ENCODE assay signal across 9 cellular contexts in the genomic region with DNA sequence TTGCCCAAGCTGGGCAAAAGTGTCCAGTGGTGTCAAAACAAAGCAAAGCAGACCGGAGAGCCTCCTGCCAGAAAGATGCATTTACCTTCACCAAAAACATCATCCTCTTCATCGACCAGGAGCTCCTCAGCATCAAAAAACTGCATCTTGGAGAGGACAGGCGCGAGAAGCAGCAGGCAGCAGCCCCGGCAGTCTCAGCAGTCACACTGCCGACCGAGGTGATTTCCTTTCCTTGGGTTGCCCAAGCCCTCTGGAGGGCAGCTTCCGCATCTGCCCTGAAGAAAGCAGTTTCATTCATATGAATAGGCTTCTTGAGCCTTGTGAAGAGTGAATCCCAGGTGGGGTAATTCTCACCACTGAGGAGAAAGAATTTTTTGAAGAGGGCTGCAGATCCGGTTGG. TPM values are rescaled to one million over a fixed set of nuclear protein-coding genes. Genes with fewer than 3 reads are reported as not detected.
DNase-seq lines count a peak whose midpoint lies in the region; ATAC-seq and TF ChIP-seq lines count a peak whose summit lies in the region.
"Had no signal": no experiment of that assay in that cellular context is flagged by ENCODE, and none has a peak within 500 bp of the region (broad histone marks: within the 10 kb centered on the region; RNA-seq: fewer than 3 reads in every experiment).

A gene with protein sequence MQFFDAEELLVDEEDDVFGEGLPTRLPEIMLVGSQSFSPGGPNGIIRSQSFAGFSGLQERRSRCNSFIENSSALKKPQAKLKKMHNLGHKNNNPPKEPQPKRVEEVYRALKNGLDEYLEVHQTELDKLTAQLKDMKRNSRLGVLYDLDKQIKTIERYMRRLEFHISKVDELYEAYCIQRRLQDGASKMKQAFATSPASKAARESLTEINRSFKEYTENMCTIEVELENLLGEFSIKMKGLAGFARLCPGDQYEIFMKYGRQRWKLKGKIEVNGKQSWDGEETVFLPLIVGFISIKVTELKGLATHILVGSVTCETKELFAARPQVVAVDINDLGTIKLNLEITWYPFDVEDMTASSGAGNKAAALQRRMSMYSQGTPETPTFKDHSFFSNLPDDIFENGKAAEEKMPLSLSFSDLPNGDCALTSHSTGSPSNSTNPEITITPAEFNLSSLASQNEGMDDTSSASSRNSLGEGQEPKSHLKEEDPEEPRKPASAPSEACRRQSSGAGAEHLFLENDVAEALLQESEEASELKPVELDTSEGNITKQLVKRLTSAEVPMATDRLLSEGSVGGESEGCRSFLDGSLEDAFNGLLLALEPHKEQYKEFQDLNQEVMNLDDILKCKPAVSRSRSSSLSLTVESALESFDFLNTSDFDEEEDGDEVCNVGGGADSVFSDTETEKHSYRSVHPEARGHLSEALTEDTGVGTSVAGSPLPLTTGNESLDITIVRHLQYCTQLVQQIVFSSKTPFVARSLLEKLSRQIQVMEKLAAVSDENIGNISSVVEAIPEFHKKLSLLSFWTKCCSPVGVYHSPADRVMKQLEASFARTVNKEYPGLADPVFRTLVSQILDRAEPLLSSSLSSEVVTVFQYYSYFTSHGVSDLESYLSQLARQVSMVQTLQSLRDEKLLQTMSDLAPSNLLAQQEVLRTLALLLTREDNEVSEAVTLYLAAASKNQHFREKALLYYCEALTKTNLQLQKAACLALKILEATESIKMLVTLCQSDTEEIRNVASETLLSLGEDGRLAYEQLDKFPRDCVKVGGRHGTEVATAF (minus strand): TSS at position 208 of the 400 bp plus-strand sequence. CDS start 62 bp downstream, at position 146.

- TF ChIP-seq POLR2A in GM18505 (IDR thresholded peaks at IDR 0.05; ENCODE audit: borderline replicate concordance, extremely low read depth, insufficient read depth, insufficient read length) = peak; percentile 82

- POLR2A ChIA-PET in activated B cell treated with CpG ODN at 0.5 μM for 24 hours (lab: Charles Lee) (interaction anchor here (0.6 to 10.9 kb wide), 21 partner anchors 8 to 216 kb away, joined by 3 to 135 read pairs (median 7); no protein-coding TSS in a partner anchor), MCF 10A (lab: Yijun Ruan, JAX) (interaction anchor here (0.7 to 0.9 kb wide), 2 partner anchors 33 to 71 kb away, joined by 3 to 4 read pairs; no protein-coding TSS in a partner anchor)

- TF ChIP-seq CTCF in activated B cell treated with CpG ODN at 0.5 μM for 24 hours (IDR thresholded peaks at IDR 0.05) = no peak
- TF ChIP-seq CTCF in progenitor cell of endocrine pancreas (IDR thresholded peaks at IDR 0.05; ENCODE audit: unreplicated experiment) = no peak
- TF ChIP-seq CTCF in foreskin fibroblast (IDR thresholded peaks at IDR 0.05; ENCODE audit: low read depth, low read length) = no peak
- no peak for TF ChIP-seq CTCF in MCF 10A (IDR thresholded peaks at IDR 0.05; ENCODE audit: unreplicated experiment)

- no peak within 1 kb of the TSS for H3K4me3 ChIP-seq in foreskin fibroblast (ENCODE audit: low read depth in 1 of 2, low read length in 2 of 2)

- ATAC-seq in GM18505 (IDR thresholded peaks at IDR 0.05; ENCODE audit: unreplicated experiment) (peak; percentile 27), HG03280 (IDR thresholded peaks at IDR 0.05; ENCODE audit: unreplicated experiment) (peak; percentile 34), activated B cell treated with CpG ODN at 0.5 μM for 24 hours (ENCODE audit: low read depth) (peak; percentile 58)

- no TSS peak for BruUV-seq in MCF 10A (replicated peaks; lab: Mats Ljungman, UMichigan)

- CTCF ChIA-PET in activated B cell treated with CpG ODN at 0.5 μM for 24 hours (lab: Charles Lee) = interaction anchor here (1.0 to 7.9 kb wide), 10 partner anchors 15 to 82 kb away, joined by 3 to 113 read pairs (median 10); no protein-coding TSS in a partner anchor
- CTCF ChIA-PET in MCF 10A (lab: Yijun Ruan, JAX) = interaction anchor here (0.7 kb wide), 1 partner anchor 169 kb away, joined by 4 read pairs; no protein-coding TSS in a partner anchor

- H3K9me3 Mint-ChIP-seq in activated B cell treated with CpG ODN at 0.5 μM for 24 hours (no peaks in the 10 kb centered on the region), progenitor cell of endocrine pancreas (ENCODE audit: low read depth) (no peaks in the 10 kb centered on the region), MCF 10A (ENCODE audit: unreplicated experiment) (no peaks in the 10 kb centered on the region)
- H3K9me3 Mint-ChIP-seq in dendritic cell treated with granulocyte-macrophage colony-stimulating factor and Interleukin-4, amounts not matched to agents 40 ng/mL and 50 ng/mL, for 4 days = no peaks in the 10 kb centered on the region

- H3K27ac Mint-ChIP-seq in activated B cell treated with CpG ODN at 0.5 μM for 24 hours (peak within 1 kb of the TSS; percentile 91), progenitor cell of endocrine pancreas (peak within 1 kb of the TSS; percentile 35), MCF 10A (ENCODE audit: low read depth, unreplicated experiment) (no peak within 1 kb of the TSS)
- peak within 1 kb of the TSS; percentile 69 for H3K27ac Mint-ChIP-seq in dendritic cell treated with granulocyte-macrophage colony-stimulating factor and Interleukin-4, amounts not matched to agents 40 ng/mL and 50 ng/mL, for 4 days

- H3K4me1 Mint-ChIP-seq in activated B cell treated with CpG ODN at 0.5 μM for 24 hours (peaks cover 95% of the 10 kb centered on the region), progenitor cell of endocrine pancreas (ENCODE audit: low read depth) (peaks cover 20% of the 10 kb centered on the region), MCF 10A (ENCODE audit: insufficient read depth, unreplicated experiment) (peaks cover 15% of the 10 kb centered on the region)
- peaks cover 65% of the 10 kb centered on the region for H3K4me1 Mint-ChIP-seq in dendritic cell treated with granulocyte-macrophage colony-stimulating factor and Interleukin-4, amounts not matched to agents 40 ng/mL and 50 ng/mL, for 4 days (ENCODE audit: low read depth)

- peak within 1 kb of the TSS; percentile 91 for H3K4me3 Mint-ChIP-seq in activated B cell treated with CpG ODN at 0.5 μM for 24 hours
- peak within 1 kb of the TSS; percentile 50 for H3K4me3 Mint-ChIP-seq in dendritic cell treated with granulocyte-macrophage colony-stimulating factor and Interleukin-4, amounts not matched to agents 40 ng/mL and 50 ng/mL, for 4 days
- H3K4me3 Mint-ChIP-seq in progenitor cell of endocrine pancreas (ENCODE audit: low read depth) = no peak within 1 kb of the TSS
- H3K4me3 Mint-ChIP-seq in MCF 10A (ENCODE audit: unreplicated experiment) = no peak within 1 kb of the TSS

- intact Hi-C loops in activated B cell treated with CpG ODN at 0.5 μM for 24 hours (cut with micrococcal nuclease) = loop anchor here (1.0 to 5.0 kb wide), 9 partner anchors 7 to 202 kb away; no protein-coding TSS in a partner anchor
- intact Hi-C loops in dendritic cell treated with granulocyte-macrophage colony-stimulating factor and Interleukin-4, amounts not matched to agents 40 ng/mL and 50 ng/mL, for 4 days (cut with micrococcal nuclease) = loop anchor here (5.0 kb wide), 1 partner anchor 57 kb away; no protein-coding TSS in a partner anchor
- intact Hi-C loops in MCF 10A (cut with micrococcal nuclease) = no loop called here

- DNase-seq in activated B cell treated with CpG ODN at 0.5 μM for 24 hours = peak; percentile 53
- no peak for DNase-seq in progenitor cell of endocrine pancreas (ENCODE audit: low spot score, unreplicated experiment)
- no peak for DNase-seq in NCI-H2081 treated with DMSO at 0.1 percent for 48 hours (lab: John Stamatoyannopoulos, UW)
- no peak for DNase-seq in foreskin fibroblast
- no peak for DNase-seq in MCF 10A (ENCODE audit: unreplicated experiment)

- H3K36me3 Mint-ChIP-seq in activated B cell treated with CpG ODN at 0.5 μM for 24 hours (ENCODE audit: low read depth) (peaks cover 48% of the 10 kb centered on the region), progenitor cell of endocrine pancreas (ENCODE audit: insufficient read depth) (no peaks in the 10 kb centered on the region), MCF 10A (ENCODE audit: insufficient read depth, unreplicated experiment) (no peaks in the 10 kb centered on the region)
- H3K36me3 Mint-ChIP-seq in dendritic cell treated with granulocyte-macrophage colony-stimulating factor and Interleukin-4, amounts not matched to agents 40 ng/mL and 50 ng/mL, for 4 days (ENCODE audit: low read depth) = no peaks in the 10 kb centered on the region

- H3K27me3 Mint-ChIP-seq in activated B cell treated with CpG ODN at 0.5 μM for 24 hours (no peaks in the 10 kb centered on the region), progenitor cell of endocrine pancreas (peaks cover 17% of the 10 kb centered on the region), MCF 10A (ENCODE audit: insufficient read depth, unreplicated experiment) (no peaks in the 10 kb centered on the region)
- no peaks in the 10 kb centered on the region for H3K27me3 Mint-ChIP-seq in dendritic cell treated with granulocyte-macrophage colony-stimulating factor and Interleukin-4, amounts not matched to agents 40 ng/mL and 50 ng/mL, for 4 days

RNA-seq across cellular contexts. Expression of the gene that starts here (rescaled TPM):
- total RNA-seq in activated B cell treated with CpG ODN at 0.5 μM for 24 hours (260 and 302 TPM in 2 replicates), progenitor cell of endocrine pancreas (2.2 and 4.0 TPM in 2 replicates), MCF 10A (2022) (3.5 and 4.9 TPM in 2 replicates)
- total RNA-seq: HT1080 had no signal

Comparison
In these comparisons a context has a peak if more than half of its experiments do, and no peak if none do; other contexts are left out.
1. RNA of the gene that starts here (total RNA-seq): 260 to 302 TPM in activated B cell treated with CpG ODN at 0.5 μM for 24 hours; 3.5 to 4.9 TPM in MCF 10A and 2.2 to 4.0 TPM in progenitor cell of endocrine pancreas; every median in the first group is over 10 times any median in the second.
2. H3K4me3 Mint-ChIP-seq: peak in activated B cell treated with CpG ODN at 0.5 μM for 24 hours (single experiment) and dendritic cell treated with granulocyte-macrophage colony-stimulating factor and Interleukin-4, amounts not matched to agents 40 ng/mL and 50 ng/mL, for 4 days (single experiment); none in progenitor cell of endocrine pancreas (single experiment) and MCF 10A (single experiment).
3. Peak in every context shown above with its lines, with median percentiles within 50 percentile points of each other: ATAC-seq.